ENCODE assay signal across 13 cellular contexts in genomic region chr1:36137226-36137625, GRCh38. TPM values are rescaled to one million over a fixed set of nuclear protein-coding genes. Genes with fewer than 3 reads are reported as not detected.
DNase-seq lines count a peak whose midpoint lies in the region; ATAC-seq and TF ChIP-seq lines count a peak whose summit lies in the region.
"Had no signal": no experiment of that assay in that cellular context is flagged by ENCODE, and none has a peak within 500 bp of the region (broad histone marks: within the 10 kb centered on the region; RNA-seq: fewer than 3 reads in every experiment).

No MANE protein-coding gene starts in this region.

- peak overlapping the region; percentile 54 for H2AK5ac ChIP-seq in IMR-90 (ENCODE audit: low read depth, low read length)

- TF ChIP-seq POLR2A in IMR-90 (IDR thresholded peaks at IDR 0.05; ENCODE audit: low read depth, low read length), result no peak
- no peak for TF ChIP-seq POLR2A in stomach (IDR thresholded peaks at IDR 0.05)

- DNase-seq in IMR-90 (no peak), adipocyte (ENCODE audit: low read depth) (no peak), iPS-NIHi11 (ENCODE audit: low spot score) (peak; percentile 1), stomach (no peak), NCI-H1417 (lab: John Stamatoyannopoulos, UW) (no peak), activated gamma-delta T cell (lab: John Stamatoyannopoulos, UW) (no peak), HCEC 1CT (no peak), DMS79 treated with DMSO at 0.1 percent for 48 hours (lab: John Stamatoyannopoulos, UW) (no peak)
- DNase-seq: activated effector memory CD4-positive, alpha-beta T cell treated with anti-CD3 and anti-CD28 coated beads, Interleukin-2, amount 50 U/mL, for 16 hours; AML-193 had no signal

- intact Hi-C loops in IMR-90 (cut with micrococcal nuclease), result no loop called here
- intact Hi-C loops in stomach (cut with DNase I; ENCODE audit: low total_unique reads), result loop anchor here (5.0 kb wide), 1 partner anchor 40 kb away; no protein-coding TSS in a partner anchor

- H3K9ac ChIP-seq in IMR-90 (ENCODE audit: low read depth, low read length), result no peak overlapping the region
- H3K9ac ChIP-seq in adipocyte (ENCODE audit: low read length), result peak overlapping the region; percentile 58

- TF ChIP-seq CTCF in IMR-90 (conservative IDR thresholded peaks at IDR 0.05; ENCODE audit: low read depth, low read length), result no peak
- TF ChIP-seq CTCF in stomach (IDR thresholded peaks at IDR 0.05), result no peak

- H3K9me3 ChIP-seq in IMR-90 (ENCODE audit: control insufficient read depth, insufficient read depth, low read length) (no peaks in the 10 kb centered on the region), adipocyte (ENCODE audit: control insufficient read depth, low read length) (no peaks in the 10 kb centered on the region), stomach (no peaks in the 10 kb centered on the region)

- peaks cover 14 to 52% of the 10 kb centered on the region in 2 experiments; a peak in 3 of 4 replicates for H3K79me1 ChIP-seq in IMR-90 (ENCODE audit: low read depth in 1 of 2, low read length in 2 of 2)

- H3K27ac ChIP-seq in IMR-90 (ENCODE audit: insufficient read depth, low read length) (peak overlapping the region; percentile 55), stomach (peak overlapping the region in 4 of 5 donors; percentile 62 to 80 (median 64))

- BruUV-seq in IMR-90 (replicated peaks; lab: Mats Ljungman, UMichigan), result no TSS peak

- POLR2A ChIA-PET in IMR-90 (lab: Charles Lee; ENCODE audit: unreplicated experiment), result interaction anchor here (0.5 kb wide), 1 partner anchor 172 kb away, joined by 14 read pairs; no protein-coding TSS in a partner anchor

- TF ChIP-seq EP300 in stomach (IDR thresholded peaks at IDR 0.05), result no peak

- TF ChIP-seq RAD21 in IMR-90 (IDR thresholded peaks at IDR 0.05; ENCODE audit: low read length), result no peak

- H4K8ac ChIP-seq in IMR-90 (ENCODE audit: low read depth in 2 of 2, low read length in 2 of 2), result peak overlapping the region in 1 of 2 experiments; percentile 53; a peak in 1 of 4 replicates

- H3K9me1 ChIP-seq in IMR-90 (ENCODE audit: insufficient read depth, low read length), result peaks cover 35% of the 10 kb centered on the region

- peak overlapping the region; percentile 83 for H2AK9ac ChIP-seq in IMR-90 (replicated peaks; ENCODE audit: low read depth, low read length, poor library complexity)

- H4K20me1 ChIP-seq in IMR-90 (ENCODE audit: insufficient read depth, low read length), result peaks cover 4% of the 10 kb centered on the region; the same call in 1 of the 2 replicates

- H3K4me1 ChIP-seq in IMR-90 (ENCODE audit: control insufficient read depth, insufficient read depth, low read length) (peaks cover 26% of the 10 kb centered on the region), adipocyte (ENCODE audit: control insufficient read depth, insufficient read depth, low read length) (peaks cover 54% of the 10 kb centered on the region), stomach (peaks cover 19 to 64% (median 41%) of the 10 kb centered on the region in 4 donors)

- H4K91ac ChIP-seq in IMR-90 (ENCODE audit: insufficient read depth, low read depth, low read length), result peak overlapping the region; percentile 42

- H3K4me3 ChIP-seq in IMR-90 (ENCODE audit: insufficient read depth, low read depth, low read length) (no peak overlapping the region), adipocyte (ENCODE audit: low read length) (no peak overlapping the region), stomach (no peak overlapping the region)

- peak overlapping the region; percentile 44 for H2AFZ ChIP-seq in IMR-90 (replicated peaks; ENCODE audit: low read length, poor library complexity)

- peak overlapping the region; percentile 65; the same call in 1 of the 2 replicates for H2BK120ac ChIP-seq in IMR-90 (ENCODE audit: low read depth, low read length)

- no peak overlapping the region; the same call in 1 of the 2 replicates for H3K18ac ChIP-seq in IMR-90 (ENCODE audit: low read depth, low read length)

- peak overlapping the region; percentile 57 for H2BK20ac ChIP-seq in IMR-90 (ENCODE audit: low read depth, low read length)

- peaks cover 19% of the 10 kb centered on the region for H3K36me3 ChIP-seq in IMR-90 (ENCODE audit: control insufficient read depth, insufficient read depth, low read length)
- peaks cover 27% of the 10 kb centered on the region for H3K36me3 ChIP-seq in adipocyte (ENCODE audit: control insufficient read depth, insufficient read depth, low read length, severe bottlenecking)
- H3K36me3 ChIP-seq in stomach, result peaks cover 24 to 47% (median 45%) of the 10 kb centered on the region in 4 donors

- dilution Hi-C loops in IMR-90 (cut with HindIII; ENCODE audit: low sequenced_read_pairs, unreplicated experiment), result no loop called here

- H2BK5ac ChIP-seq in IMR-90 (ENCODE audit: low read depth, low read length, poor library complexity, severe bottlenecking), result peak overlapping the region; percentile 66

- in situ Hi-C loops in IMR-90 (cut with MboI; ENCODE audit: low sequenced_read_pairs), result no loop called here

- H3K56ac ChIP-seq in IMR-90 (ENCODE audit: extremely low read depth, insufficient read depth, low read length), result no peak overlapping the region

- peak overlapping the region; percentile 61; the same call in 1 of the 3 replicates for H2BK15ac ChIP-seq in IMR-90 (ENCODE audit: low read depth, low read length)

- H3K14ac ChIP-seq in IMR-90 (replicated peaks; ENCODE audit: low read depth, low read length), result peak overlapping the region; percentile 74

- peak overlapping the region; percentile 80 for H3K4ac ChIP-seq in IMR-90 (ENCODE audit: low read depth, low read length)

- no peak overlapping the region for H3K4me2 ChIP-seq in IMR-90 (ENCODE audit: low read depth, low read length)

- H3K23ac ChIP-seq in IMR-90 (ENCODE audit: low read depth, low read length), result no peak overlapping the region

- CTCF ChIA-PET in IMR-90 (lab: Yijun Ruan, JAX), result no interaction called here

- 95% methylated on average over 4 of the region's 5 CpGs; no CpG with 5 or more reads in 1 of the 2 experiments for WGBS in IMR-90 (ENCODE audit: extremely low coverage in 2 of 2, insufficient read length in 1 of 2), 2 experiments
- 74 to 83% (median 77%) methylated on average over 5 of the region's 5 CpGs for WGBS in stomach, 5 donors

- H4K5ac ChIP-seq in IMR-90 (ENCODE audit: low read depth, low read length), result no peak overlapping the region

- no peak for ATAC-seq in IMR-90 (ENCODE audit: low read depth)

- H3K27me3 ChIP-seq in IMR-90 (ENCODE audit: control insufficient read depth, insufficient read depth, low read length), result no peaks in the 10 kb centered on the region
- no peaks in the 10 kb centered on the region for H3K27me3 ChIP-seq in adipocyte (replicated peaks; ENCODE audit: control insufficient read depth, insufficient read depth, low read length)
- H3K27me3 ChIP-seq in stomach, result no peaks in the 10 kb centered on the region

TF ChIP-seq in IMR-90, 13 proteins besides CTCF, POLR2A, EP300 and RAD21 (continues in another document):
- no peak for TF ChIP-seq SMC3 (IDR thresholded peaks at IDR 0.05; ENCODE audit: low read depth, low read length)
- no peak for TF ChIP-seq NFE2L2 (IDR thresholded peaks at IDR 0.05; ENCODE audit: low read depth, low read length)
- TF ChIP-seq ELK1 (IDR thresholded peaks at IDR 0.05; ENCODE audit: borderline replicate concordance, low read depth, low read length), result no peak
- no peak for TF ChIP-seq RFX5 (IDR thresholded peaks at IDR 0.05; ENCODE audit: low read depth, low read length)
- no peak for TF ChIP-seq FOS (IDR thresholded peaks at IDR 0.05; ENCODE audit: low read depth, low read length)
- TF ChIP-seq BHLHE40 (IDR thresholded peaks at IDR 0.05; ENCODE audit: low read depth, low read length), result no peak

RNA-seq across cellular contexts. Expression of gene TRAPPC3, which starts 12.1 kb away (rescaled TPM):
- 76.0 and 101 TPM in 2 replicates for total RNA-seq in IMR-90 (2012; rRNA removed)
- polyA plus RNA-seq in IMR-90 (2012; rRNA removed), result 63.5 and 77.8 TPM in 2 replicates
- polyA plus RNA-seq in IMR-90 (2012; cell fraction: cytosol; rRNA removed), result 67.3 and 70.8 TPM in 2 replicates
- 31.1 and 62.4 TPM in 2 replicates for polyA plus RNA-seq in IMR-90 (2012; cell fraction: nucleus; rRNA removed; ENCODE audit: low replicate concordance)
- 10 to 100 TPM in 4 of 5 donors, 1 to 10 TPM in 1; 8.9 to 63.9 (median 19.8) TPM for total RNA-seq in stomach
- polyA plus RNA-seq in stomach, result 10 to 100 TPM; 61.1 to 64.0 (median 62.8) TPM

RNA-seq across cellular contexts. Expression of gene COL8A2, which starts 12.2 kb away (rescaled TPM):
- 0.54 and 0.56 TPM in 2 replicates for total RNA-seq in IMR-90 (2012; rRNA removed)
- 0.83 and 1.1 TPM in 2 replicates for polyA plus RNA-seq in IMR-90 (2012; rRNA removed)
- 0.82 and 1.6 TPM in 2 replicates for polyA plus RNA-seq in IMR-90 (2012; cell fraction: cytosol; rRNA removed)
- 0.79 and 0.88 TPM in 2 replicates for polyA plus RNA-seq in IMR-90 (2012; cell fraction: nucleus; rRNA removed; ENCODE audit: low replicate concordance)
- total RNA-seq in stomach, result 10 to 100 TPM in 1 of 5 donors, 1 to 10 TPM in 4; 3.5 to 19.2 (median 5.5) TPM
- polyA plus RNA-seq in stomach, result 1 to 10 TPM in 2 of 3 donors, under 1 TPM in 1; 0.92 to 5.0 (median 2.0) TPM
- total RNA-seq: MCF 10A had no signal

RNA-seq across cellular contexts. Expression of gene MAP7D1, which starts 18.7 kb away (rescaled TPM):
- total RNA-seq in IMR-90 (2012; rRNA removed) (30.8 and 32.3 TPM in 2 replicates), stomach (100 to 1,000 TPM in 2 of 5 donors, 10 to 100 TPM in 3; 14.6 to 164 (median 40.3) TPM)
- polyA plus RNA-seq in IMR-90 (2012; rRNA removed) (81.9 and 83.2 TPM in 2 replicates), stomach (10 to 100 TPM; 36.7 to 42.8 (median 42.4) TPM)
- 96.4 and 165 TPM in 2 replicates for polyA plus RNA-seq in IMR-90 (2012; cell fraction: cytosol; rRNA removed)
- 182 and 323 TPM in 2 replicates for polyA plus RNA-seq in IMR-90 (2012; cell fraction: nucleus; rRNA removed; ENCODE audit: low replicate concordance)

RNA-seq across cellular contexts. Expression of gene ADPRS, which starts 48.5 kb away (rescaled TPM):
- total RNA-seq in IMR-90 (2012; rRNA removed), result 27.2 and 31.0 TPM in 2 replicates
- polyA plus RNA-seq in IMR-90 (2012; rRNA removed), result 37.1 and 37.2 TPM in 2 replicates
- polyA plus RNA-seq in IMR-90 (2012; cell fraction: cytosol; rRNA removed), result 47.8 and 52.4 TPM in 2 replicates
- polyA plus RNA-seq in IMR-90 (2012; cell fraction: nucleus; rRNA removed; ENCODE audit: low replicate concordance), result 22.4 and 39.5 TPM in 2 replicates
- 10 to 100 TPM in 3 of 5 donors, 1 to 10 TPM in 2; 1.8 to 15.1 (median 11.6) TPM for total RNA-seq in stomach
- polyA plus RNA-seq in stomach, result 10 to 100 TPM; 21.3 to 27.5 (median 24.7) TPM

RNA-seq across cellular contexts. Expression of gene TEKT2, which starts 53.3 kb away (rescaled TPM):
- 0.18 TPM in 1 of 2 replicates, not detected in the other for total RNA-seq in IMR-90 (2012; rRNA removed)
- 0.14 TPM in 1 of 2 replicates, not detected in the other for polyA plus RNA-seq in IMR-90 (2012; rRNA removed)
- polyA plus RNA-seq in IMR-90 (2012; cell fraction: cytosol; rRNA removed), result 0.05 TPM in 1 of 2 replicates, not detected in the other
- 0.44 and 0.58 TPM in 2 replicates for polyA plus RNA-seq in IMR-90 (2012; cell fraction: nucleus; rRNA removed; ENCODE audit: low replicate concordance)
- total RNA-seq in stomach, result not detected
- under 1 TPM; 0.25 to 0.76 (median 0.60) TPM for polyA plus RNA-seq in stomach
- total RNA-seq: activated CD8-positive, alpha-beta memory T cell treated with anti-CD3 and anti-CD28 coated beads for 36 hours; MCF 10A; NCI-H460 had no signal
